ENCODE assay signal across 8 cellular contexts in the genomic region with DNA sequence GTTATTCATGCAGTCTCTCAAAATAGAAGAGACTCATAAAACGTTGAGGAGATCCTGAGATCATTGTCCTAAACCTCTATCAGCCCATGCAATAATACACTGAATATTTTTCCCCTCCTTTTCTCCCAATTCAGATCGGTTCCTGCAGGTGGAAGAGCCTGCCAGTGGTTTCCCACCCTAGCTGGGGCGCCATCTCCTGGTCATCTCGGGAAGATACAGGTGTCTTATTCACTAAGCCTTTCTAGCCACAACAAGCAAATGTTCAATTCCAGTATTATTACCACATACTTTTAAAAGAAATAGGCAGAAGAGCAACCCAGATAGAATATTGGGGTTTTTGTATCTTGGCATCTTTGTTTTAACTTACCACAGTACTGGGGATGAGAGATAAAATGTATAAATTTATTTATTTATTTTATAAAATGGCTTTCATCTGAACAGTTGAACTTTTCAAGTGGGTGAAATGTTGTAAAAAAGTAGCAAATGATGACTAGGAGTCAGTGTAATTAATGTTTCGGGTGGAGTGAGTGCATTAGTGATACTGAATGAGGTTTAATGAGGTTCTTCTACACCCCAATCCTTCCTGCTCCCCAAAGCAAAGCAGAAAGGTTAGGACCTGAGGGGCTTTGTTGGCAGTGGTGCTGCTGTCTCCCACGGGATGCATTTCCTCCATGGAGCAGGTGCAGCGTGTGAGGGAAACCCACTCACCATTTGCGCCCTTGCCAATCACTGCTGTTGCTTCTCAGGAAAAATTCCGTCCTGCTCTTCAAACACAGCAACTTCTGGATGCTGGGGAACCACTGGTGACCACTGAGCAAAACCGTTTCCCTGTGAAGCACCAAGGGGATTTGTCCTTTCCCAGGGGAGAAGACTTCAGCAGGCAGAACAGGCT.
DNase-seq lines count a peak whose midpoint lies in the region; TF ChIP-seq lines count a peak whose summit lies in the region.

No MANE protein-coding gene starts in this region.

- no peak overlapping the region for H3K9ac ChIP-seq in fibroblast of lung (ENCODE audit: insufficient read depth, low read length)

- H3K4me2 ChIP-seq in fibroblast of lung (ENCODE audit: extremely low read depth, insufficient read depth, low read length), result no peak overlapping the region

- H3K27ac ChIP-seq in fibroblast of lung (ENCODE audit: insufficient read depth, low read length) (no peak overlapping the region), neutrophil (no peak overlapping the region), tibial artery (no peak overlapping the region)

- DNase-seq in NCI-H1417 (lab: John Stamatoyannopoulos, UW) (peak; percentile 6 to 74 (median 36)), NCI-H1417 treated with DMSO at 0.1 percent for 48 hours (lab: John Stamatoyannopoulos, UW) (no peak), HT1080 (ENCODE audit: low read depth) (peak; percentile 51), OCI-M2 (lab: John Stamatoyannopoulos, UW; ENCODE audit: unreplicated experiment) (peak; percentile 1), fibroblast of lung (ENCODE audit: low read depth in 2 of 2) (peak; percentile 44 to 66), tibial artery (peak in 1 of 2 donors; percentile 66)
- peak; percentile 63 for DNase-seq in activated T-cell treated with anti-CD3 and anti-CD28 coated beads, Interleukin-2, amount 50 U/mL, for 1 hour

- TF ChIP-seq CTCF in fibroblast of lung (conservative IDR thresholded peaks at IDR 0.05 in 1 of 2, IDR thresholded peaks at IDR 0.05 in 1 of 2; ENCODE audit: low read depth in 1 of 2, low read length in 2 of 2) (peak; percentile 76 to 84), neutrophil (IDR thresholded peaks at IDR 0.05) (peak; percentile 13), tibial artery (IDR thresholded peaks at IDR 0.05) (peak; percentile 57 to 71)

- no peaks in the 10 kb centered on the region for H4K20me1 ChIP-seq in fibroblast of lung (ENCODE audit: control insufficient read depth, extremely low read depth, insufficient read depth, low read length)

- H3K36me3 ChIP-seq in fibroblast of lung (ENCODE audit: control insufficient read depth, insufficient read depth, low read length) (no peaks in the 10 kb centered on the region), neutrophil (no peaks in the 10 kb centered on the region), tibial artery (no peaks in the 10 kb centered on the region)

- no peaks in the 10 kb centered on the region for H3K79me2 ChIP-seq in fibroblast of lung (ENCODE audit: control insufficient read depth, insufficient read depth, low read length)

- H3K27me3 ChIP-seq in fibroblast of lung (ENCODE audit: control insufficient read depth, insufficient read depth, low read length) (peaks cover 5% of the 10 kb centered on the region), neutrophil (no peaks in the 10 kb centered on the region), tibial artery (peaks cover 0 to 10% of the 10 kb centered on the region in 2 donors)

- H3K9me3 ChIP-seq in fibroblast of lung (ENCODE audit: control insufficient read depth, insufficient read depth, low read depth, low read length), result no peaks in the 10 kb centered on the region
- no peaks in the 10 kb centered on the region for H3K9me3 ChIP-seq in neutrophil
- H3K9me3 ChIP-seq in tibial artery, result no peaks in the 10 kb centered on the region

- H2AFZ ChIP-seq in fibroblast of lung (ENCODE audit: low read length), result no peak overlapping the region

- intact Hi-C loops in tibial artery (cut with DNase I; ENCODE audit: low total_unique reads), result no loop called here

- H3K4me1 ChIP-seq in fibroblast of lung (ENCODE audit: control insufficient read depth, extremely low read depth, insufficient read depth, low read length) (no peaks in the 10 kb centered on the region), neutrophil (ENCODE audit: control insufficient read depth in 1 of 2, insufficient read depth in 1 of 2, low read depth in 1 of 2, low read length in 1 of 2) (peaks cover 4 to 6% of the 10 kb centered on the region in 2 experiments), tibial artery (no peaks in the 10 kb centered on the region)

- H3K4me3 ChIP-seq in fibroblast of lung (replicated peaks in 1 of 4; ENCODE audit: control extremely low read depth in 1 of 4, insufficient read depth in 1 of 4, low read depth in 3 of 4, low read length in 4 of 4), result no peak overlapping the region
- H3K4me3 ChIP-seq in neutrophil (ENCODE audit: low read depth in 1 of 2, low read length in 1 of 2), result no peak overlapping the region
- H3K4me3 ChIP-seq in tibial artery, result no peak overlapping the region

Comparison
In these comparisons a context has a peak if more than half of its experiments do, and no peak if none do; other contexts are left out.
1. CTCF ChIP-seq: peak in every context shown above with its lines; median percentile 80 in fibroblast of lung; 64 in tibial artery; 13 in neutrophil.